1 cellular context compared by ENCODE assay signal in the genomic region with DNA sequence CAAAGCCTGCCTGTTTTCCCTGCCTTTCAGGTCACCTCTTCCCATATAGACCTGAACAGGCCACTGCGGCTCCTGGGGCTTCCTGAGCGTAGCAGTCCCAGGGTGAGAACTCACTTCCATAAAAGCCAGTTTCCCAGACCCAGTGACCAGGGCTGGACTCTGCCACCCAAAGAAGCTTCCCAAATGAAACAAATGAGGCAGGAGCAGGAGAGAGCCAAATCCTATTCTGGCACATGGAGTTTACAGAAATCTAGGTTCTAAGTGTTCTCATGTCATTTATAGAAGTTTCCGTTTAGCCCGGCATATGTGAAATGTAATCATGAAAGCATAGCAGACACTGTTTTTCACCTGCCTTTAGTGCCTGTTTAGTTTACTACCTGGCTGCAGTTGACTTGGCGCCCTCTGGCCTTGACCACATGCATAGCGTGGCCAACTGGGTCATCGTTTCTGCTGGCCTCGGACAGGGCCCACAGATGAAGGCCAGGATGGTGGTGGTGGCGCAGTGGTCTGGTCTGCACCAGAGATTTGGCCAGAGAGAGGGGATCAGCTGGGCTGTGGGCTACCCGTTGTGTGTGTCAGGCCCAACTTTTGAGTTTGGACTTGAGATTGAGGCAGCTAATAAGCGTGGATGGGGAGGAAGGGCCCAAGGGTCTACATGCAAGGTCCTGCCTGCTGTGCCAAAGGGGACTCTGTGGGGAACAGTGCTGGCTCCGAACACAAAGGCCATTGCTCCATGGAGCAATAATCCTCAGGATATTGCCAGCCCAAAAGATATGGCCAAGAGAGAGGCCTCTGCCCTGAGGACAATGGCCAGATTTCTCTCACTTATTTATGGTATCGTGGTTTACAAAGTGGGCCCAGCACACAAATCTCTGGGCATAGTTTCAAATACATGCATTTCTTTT.
TF ChIP-seq lines count a peak whose summit lies in the region.

No MANE protein-coding gene starts in this region.

TF ChIP-seq in H1, 55 proteins besides CTCF, POLR2A, EP300 and RAD21:
- TF ChIP-seq TAF7 (optimal IDR thresholded peaks at IDR 0.05; ENCODE audit: borderline replicate concordance, low read depth, low read length) (no peak), RXRA (IDR thresholded peaks at IDR 0.05; ENCODE audit: insufficient read depth, low read depth, low read length) (no peak), KDM5A (IDR thresholded peaks at IDR 0.05; ENCODE audit: low read length) (no peak), NRF1 (IDR thresholded peaks at IDR 0.05; ENCODE audit: low read depth, low read length) (no peak), NANOG (IDR thresholded peaks at IDR 0.05; ENCODE audit: insufficient read depth, low read depth, low read length, poor library complexity, severe bottlenecking) (no peak), CEBPB (IDR thresholded peaks at IDR 0.05; ENCODE audit: low read depth, low read length) (no peak), RNF2 (IDR thresholded peaks at IDR 0.05; ENCODE audit: borderline replicate concordance, low read depth, low read length, missing control alignments, poor library complexity, severe bottlenecking) (no peak), HDAC6 (IDR thresholded peaks at IDR 0.05; ENCODE audit: low read depth, low read length) (no peak), ZNF274 (IDR thresholded peaks at IDR 0.05; ENCODE audit: borderline replicate concordance, extremely low read depth, low read length) (no peak), GABPA (IDR thresholded peaks at IDR 0.05; ENCODE audit: borderline replicate concordance, insufficient read depth, low read length) (no peak), CBX8 (IDR thresholded peaks at IDR 0.05; ENCODE audit: borderline replicate concordance, low read depth, low read length) (no peak)
- TF ChIP-seq, protein P1, sequence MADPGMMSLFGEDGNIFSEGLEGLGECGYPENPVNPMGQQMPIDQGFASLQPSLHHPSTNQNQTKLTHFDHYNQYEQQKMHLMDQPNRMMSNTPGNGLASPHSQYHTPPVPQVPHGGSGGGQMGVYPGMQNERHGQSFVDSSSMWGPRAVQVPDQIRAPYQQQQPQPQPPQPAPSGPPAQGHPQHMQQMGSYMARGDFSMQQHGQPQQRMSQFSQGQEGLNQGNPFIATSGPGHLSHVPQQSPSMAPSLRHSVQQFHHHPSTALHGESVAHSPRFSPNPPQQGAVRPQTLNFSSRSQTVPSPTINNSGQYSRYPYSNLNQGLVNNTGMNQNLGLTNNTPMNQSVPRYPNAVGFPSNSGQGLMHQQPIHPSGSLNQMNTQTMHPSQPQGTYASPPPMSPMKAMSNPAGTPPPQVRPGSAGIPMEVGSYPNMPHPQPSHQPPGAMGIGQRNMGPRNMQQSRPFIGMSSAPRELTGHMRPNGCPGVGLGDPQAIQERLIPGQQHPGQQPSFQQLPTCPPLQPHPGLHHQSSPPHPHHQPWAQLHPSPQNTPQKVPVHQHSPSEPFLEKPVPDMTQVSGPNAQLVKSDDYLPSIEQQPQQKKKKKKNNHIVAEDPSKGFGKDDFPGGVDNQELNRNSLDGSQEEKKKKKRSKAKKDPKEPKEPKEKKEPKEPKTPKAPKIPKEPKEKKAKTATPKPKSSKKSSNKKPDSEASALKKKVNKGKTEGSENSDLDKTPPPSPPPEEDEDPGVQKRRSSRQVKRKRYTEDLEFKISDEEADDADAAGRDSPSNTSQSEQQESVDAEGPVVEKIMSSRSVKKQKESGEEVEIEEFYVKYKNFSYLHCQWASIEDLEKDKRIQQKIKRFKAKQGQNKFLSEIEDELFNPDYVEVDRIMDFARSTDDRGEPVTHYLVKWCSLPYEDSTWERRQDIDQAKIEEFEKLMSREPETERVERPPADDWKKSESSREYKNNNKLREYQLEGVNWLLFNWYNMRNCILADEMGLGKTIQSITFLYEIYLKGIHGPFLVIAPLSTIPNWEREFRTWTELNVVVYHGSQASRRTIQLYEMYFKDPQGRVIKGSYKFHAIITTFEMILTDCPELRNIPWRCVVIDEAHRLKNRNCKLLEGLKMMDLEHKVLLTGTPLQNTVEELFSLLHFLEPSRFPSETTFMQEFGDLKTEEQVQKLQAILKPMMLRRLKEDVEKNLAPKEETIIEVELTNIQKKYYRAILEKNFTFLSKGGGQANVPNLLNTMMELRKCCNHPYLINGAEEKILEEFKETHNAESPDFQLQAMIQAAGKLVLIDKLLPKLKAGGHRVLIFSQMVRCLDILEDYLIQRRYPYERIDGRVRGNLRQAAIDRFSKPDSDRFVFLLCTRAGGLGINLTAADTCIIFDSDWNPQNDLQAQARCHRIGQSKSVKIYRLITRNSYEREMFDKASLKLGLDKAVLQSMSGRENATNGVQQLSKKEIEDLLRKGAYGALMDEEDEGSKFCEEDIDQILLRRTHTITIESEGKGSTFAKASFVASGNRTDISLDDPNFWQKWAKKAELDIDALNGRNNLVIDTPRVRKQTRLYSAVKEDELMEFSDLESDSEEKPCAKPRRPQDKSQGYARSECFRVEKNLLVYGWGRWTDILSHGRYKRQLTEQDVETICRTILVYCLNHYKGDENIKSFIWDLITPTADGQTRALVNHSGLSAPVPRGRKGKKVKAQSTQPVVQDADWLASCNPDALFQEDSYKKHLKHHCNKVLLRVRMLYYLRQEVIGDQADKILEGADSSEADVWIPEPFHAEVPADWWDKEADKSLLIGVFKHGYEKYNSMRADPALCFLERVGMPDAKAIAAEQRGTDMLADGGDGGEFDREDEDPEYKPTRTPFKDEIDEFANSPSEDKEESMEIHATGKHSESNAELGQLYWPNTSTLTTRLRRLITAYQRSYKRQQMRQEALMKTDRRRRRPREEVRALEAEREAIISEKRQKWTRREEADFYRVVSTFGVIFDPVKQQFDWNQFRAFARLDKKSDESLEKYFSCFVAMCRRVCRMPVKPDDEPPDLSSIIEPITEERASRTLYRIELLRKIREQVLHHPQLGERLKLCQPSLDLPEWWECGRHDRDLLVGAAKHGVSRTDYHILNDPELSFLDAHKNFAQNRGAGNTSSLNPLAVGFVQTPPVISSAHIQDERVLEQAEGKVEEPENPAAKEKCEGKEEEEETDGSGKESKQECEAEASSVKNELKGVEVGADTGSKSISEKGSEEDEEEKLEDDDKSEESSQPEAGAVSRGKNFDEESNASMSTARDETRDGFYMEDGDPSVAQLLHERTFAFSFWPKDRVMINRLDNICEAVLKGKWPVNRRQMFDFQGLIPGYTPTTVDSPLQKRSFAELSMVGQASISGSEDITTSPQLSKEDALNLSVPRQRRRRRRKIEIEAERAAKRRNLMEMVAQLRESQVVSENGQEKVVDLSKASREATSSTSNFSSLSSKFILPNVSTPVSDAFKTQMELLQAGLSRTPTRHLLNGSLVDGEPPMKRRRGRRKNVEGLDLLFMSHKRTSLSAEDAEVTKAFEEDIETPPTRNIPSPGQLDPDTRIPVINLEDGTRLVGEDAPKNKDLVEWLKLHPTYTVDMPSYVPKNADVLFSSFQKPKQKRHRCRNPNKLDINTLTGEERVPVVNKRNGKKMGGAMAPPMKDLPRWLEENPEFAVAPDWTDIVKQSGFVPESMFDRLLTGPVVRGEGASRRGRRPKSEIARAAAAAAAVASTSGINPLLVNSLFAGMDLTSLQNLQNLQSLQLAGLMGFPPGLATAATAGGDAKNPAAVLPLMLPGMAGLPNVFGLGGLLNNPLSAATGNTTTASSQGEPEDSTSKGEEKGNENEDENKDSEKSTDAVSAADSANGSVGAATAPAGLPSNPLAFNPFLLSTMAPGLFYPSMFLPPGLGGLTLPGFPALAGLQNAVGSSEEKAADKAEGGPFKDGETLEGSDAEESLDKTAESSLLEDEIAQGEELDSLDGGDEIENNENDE (IDR thresholded peaks at IDR 0.05; ENCODE audit: insufficient replicate concordance, low read length): no peak
- TF ChIP-seq, protein P2, sequence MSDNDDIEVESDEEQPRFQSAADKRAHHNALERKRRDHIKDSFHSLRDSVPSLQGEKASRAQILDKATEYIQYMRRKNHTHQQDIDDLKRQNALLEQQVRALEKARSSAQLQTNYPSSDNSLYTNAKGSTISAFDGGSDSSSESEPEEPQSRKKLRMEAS (IDR thresholded peaks at IDR 0.05): no peak
- TF ChIP-seq, protein P3, sequence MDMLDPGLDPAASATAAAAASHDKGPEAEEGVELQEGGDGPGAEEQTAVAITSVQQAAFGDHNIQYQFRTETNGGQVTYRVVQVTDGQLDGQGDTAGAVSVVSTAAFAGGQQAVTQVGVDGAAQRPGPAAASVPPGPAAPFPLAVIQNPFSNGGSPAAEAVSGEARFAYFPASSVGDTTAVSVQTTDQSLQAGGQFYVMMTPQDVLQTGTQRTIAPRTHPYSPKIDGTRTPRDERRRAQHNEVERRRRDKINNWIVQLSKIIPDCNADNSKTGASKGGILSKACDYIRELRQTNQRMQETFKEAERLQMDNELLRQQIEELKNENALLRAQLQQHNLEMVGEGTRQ (IDR thresholded peaks at IDR 0.05; ENCODE audit: low read length): no peak
